Comparison of ENCODE assay signal across 1 cellular context in the genomic region with DNA sequence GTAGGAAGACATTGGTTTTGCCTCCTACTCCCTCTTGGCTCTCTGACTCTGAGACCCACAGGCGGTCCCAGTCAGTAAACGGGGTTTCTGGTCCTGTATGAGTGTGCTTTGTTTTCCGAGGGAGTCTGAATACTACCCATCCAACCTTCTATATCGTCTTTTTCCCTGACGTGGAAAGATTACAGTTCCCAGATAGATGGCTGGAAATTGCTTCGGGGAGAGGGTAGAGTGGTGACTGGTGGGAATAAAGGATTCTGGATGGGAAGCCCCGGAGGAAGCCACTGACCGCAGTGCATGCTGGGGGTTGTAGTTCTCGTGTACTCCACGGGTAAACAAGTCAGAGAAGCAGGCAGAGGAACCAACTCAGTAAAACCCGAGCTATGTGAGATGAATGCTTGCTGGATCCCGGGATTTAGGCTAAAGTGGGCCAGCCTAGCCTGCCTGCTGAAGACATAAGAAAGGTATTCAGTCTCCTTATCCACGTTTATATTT.
TF ChIP-seq lines count a peak whose summit lies in the region.

No MANE protein-coding gene starts in this region.

TF ChIP-seq in GM23338, 12 proteins besides CTCF, POLR2A, EP300 and RAD21 (continued from another document):
- TF ChIP-seq, protein P1, sequence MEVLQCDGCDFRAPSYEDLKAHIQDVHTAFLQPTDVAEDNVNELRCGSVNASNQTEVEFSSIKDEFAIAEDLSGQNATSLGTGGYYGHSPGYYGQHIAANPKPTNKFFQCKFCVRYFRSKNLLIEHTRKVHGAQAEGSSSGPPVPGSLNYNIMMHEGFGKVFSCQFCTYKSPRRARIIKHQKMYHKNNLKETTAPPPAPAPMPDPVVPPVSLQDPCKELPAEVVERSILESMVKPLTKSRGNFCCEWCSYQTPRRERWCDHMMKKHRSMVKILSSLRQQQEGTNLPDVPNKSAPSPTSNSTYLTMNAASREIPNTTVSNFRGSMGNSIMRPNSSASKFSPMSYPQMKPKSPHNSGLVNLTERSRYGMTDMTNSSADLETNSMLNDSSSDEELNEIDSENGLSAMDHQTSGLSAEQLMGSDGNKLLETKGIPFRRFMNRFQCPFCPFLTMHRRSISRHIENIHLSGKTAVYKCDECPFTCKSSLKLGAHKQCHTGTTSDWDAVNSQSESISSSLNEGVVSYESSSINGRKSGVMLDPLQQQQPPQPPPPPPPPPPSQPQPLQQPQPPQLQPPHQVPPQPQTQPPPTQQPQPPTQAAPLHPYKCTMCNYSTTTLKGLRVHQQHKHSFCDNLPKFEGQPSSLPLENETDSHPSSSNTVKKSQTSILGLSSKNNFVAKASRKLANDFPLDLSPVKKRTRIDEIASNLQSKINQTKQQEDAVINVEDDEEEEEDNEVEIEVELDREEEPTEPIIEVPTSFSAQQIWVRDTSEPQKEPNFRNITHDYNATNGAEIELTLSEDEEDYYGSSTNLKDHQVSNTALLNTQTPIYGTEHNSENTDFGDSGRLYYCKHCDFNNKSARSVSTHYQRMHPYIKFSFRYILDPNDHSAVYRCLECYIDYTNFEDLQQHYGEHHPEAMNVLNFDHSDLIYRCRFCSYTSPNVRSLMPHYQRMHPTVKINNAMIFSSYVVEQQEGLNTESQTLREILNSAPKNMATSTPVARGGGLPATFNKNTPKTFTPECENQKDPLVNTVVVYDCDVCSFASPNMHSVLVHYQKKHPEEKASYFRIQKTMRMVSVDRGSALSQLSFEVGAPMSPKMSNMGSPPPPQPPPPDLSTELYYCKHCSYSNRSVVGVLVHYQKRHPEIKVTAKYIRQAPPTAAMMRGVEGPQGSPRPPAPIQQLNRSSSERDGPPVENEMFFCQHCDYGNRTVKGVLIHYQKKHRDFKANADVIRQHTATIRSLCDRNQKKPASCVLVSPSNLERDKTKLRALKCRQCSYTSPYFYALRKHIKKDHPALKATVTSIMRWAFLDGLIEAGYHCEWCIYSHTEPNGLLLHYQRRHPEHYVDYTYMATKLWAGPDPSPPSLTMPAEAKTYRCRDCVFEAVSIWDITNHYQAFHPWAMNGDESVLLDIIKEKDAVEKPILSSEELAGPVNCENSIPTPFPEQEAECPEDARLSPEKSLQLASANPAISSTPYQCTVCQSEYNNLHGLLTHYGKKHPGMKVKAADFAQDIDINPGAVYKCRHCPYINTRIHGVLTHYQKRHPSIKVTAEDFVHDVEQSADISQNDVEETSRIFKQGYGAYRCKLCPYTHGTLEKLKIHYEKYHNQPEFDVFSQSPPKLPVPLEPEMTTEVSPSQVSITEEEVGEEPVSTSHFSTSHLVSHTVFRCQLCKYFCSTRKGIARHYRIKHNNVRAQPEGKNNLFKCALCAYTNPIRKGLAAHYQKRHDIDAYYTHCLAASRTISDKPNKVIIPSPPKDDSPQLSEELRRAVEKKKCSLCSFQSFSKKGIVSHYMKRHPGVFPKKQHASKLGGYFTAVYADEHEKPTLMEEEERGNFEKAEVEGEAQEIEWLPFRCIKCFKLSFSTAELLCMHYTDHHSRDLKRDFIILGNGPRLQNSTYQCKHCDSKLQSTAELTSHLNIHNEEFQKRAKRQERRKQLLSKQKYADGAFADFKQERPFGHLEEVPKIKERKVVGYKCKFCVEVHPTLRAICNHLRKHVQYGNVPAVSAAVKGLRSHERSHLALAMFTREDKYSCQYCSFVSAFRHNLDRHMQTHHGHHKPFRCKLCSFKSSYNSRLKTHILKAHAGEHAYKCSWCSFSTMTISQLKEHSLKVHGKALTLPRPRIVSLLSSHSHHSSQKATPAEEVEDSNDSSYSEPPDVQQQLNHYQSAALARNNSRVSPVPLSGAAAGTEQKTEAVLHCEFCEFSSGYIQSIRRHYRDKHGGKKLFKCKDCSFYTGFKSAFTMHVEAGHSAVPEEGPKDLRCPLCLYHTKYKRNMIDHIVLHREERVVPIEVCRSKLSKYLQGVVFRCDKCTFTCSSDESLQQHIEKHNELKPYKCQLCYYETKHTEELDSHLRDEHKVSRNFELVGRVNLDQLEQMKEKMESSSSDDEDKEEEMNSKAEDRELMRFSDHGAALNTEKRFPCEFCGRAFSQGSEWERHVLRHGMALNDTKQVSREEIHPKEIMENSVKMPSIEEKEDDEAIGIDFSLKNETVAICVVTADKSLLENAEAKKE (CRISPR knock-in tag; IDR thresholded peaks at IDR 0.05), result no peak
- no peak for TF ChIP-seq NANOG (IDR thresholded peaks at IDR 0.05; ENCODE audit: borderline replicate concordance)
